In genomic region chr1:171596119-171596518, GRCh38 we compare ENCODE assay signal across 1 cellular context.
TF ChIP-seq lines count a peak whose summit lies in the region.

No MANE protein-coding gene starts in this region.

TF ChIP-seq in SK-N-SH treated with all-trans-retinoic acid at 6 μM for 48 hours, 23 proteins besides CTCF, POLR2A, EP300 and RAD21 (continued from another document):
- TF ChIP-seq, protein P1, sequence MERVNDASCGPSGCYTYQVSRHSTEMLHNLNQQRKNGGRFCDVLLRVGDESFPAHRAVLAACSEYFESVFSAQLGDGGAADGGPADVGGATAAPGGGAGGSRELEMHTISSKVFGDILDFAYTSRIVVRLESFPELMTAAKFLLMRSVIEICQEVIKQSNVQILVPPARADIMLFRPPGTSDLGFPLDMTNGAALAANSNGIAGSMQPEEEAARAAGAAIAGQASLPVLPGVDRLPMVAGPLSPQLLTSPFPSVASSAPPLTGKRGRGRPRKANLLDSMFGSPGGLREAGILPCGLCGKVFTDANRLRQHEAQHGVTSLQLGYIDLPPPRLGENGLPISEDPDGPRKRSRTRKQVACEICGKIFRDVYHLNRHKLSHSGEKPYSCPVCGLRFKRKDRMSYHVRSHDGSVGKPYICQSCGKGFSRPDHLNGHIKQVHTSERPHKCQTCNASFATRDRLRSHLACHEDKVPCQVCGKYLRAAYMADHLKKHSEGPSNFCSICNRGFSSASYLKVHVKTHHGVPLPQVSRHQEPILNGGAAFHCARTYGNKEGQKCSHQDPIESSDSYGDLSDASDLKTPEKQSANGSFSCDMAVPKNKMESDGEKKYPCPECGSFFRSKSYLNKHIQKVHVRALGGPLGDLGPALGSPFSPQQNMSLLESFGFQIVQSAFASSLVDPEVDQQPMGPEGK (CRISPR knock-in tag; IDR thresholded peaks at IDR 0.05; ENCODE audit: borderline replicate concordance) = no peak
- TF ChIP-seq OSR1 (CRISPR knock-in tag; IDR thresholded peaks at IDR 0.05) (no peak), ESRRG (CRISPR knock-in tag; IDR thresholded peaks at IDR 0.05) (no peak), ISL1 (CRISPR knock-in tag; IDR thresholded peaks at IDR 0.05) (no peak), GLIS3 (CRISPR knock-in tag; IDR thresholded peaks at IDR 0.05) (no peak)
- TF ChIP-seq, protein P2, sequence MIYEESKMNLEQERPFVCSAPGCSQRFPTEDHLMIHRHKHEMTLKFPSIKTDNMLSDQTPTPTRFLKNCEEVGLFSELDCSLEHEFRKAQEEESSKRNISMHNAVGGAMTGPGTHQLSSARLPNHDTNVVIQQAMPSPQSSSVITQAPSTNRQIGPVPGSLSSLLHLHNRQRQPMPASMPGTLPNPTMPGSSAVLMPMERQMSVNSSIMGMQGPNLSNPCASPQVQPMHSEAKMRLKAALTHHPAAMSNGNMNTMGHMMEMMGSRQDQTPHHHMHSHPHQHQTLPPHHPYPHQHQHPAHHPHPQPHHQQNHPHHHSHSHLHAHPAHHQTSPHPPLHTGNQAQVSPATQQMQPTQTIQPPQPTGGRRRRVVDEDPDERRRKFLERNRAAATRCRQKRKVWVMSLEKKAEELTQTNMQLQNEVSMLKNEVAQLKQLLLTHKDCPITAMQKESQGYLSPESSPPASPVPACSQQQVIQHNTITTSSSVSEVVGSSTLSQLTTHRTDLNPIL (CRISPR knock-in tag; IDR thresholded peaks at IDR 0.05; ENCODE audit: low read depth) = no peak
